Comparison of ENCODE assay signal across 25 cellular contexts in genomic region chr9:27835286-27835685, GRCh38.
"Had no signal": no experiment of that assay in that cellular context is flagged by ENCODE, and none has a peak within 500 bp of the region (broad histone marks: within the 10 kb centered on the region; RNA-seq: fewer than 3 reads in every experiment).

No MANE protein-coding gene starts in this region.

- H3K9ac ChIP-seq: parathyroid adenoma had no signal

- DNase-seq: nephron progenitor cell; occipital lobe; ovary; posterior cingulate gyrus; psoas muscle; right lobe of liver; sigmoid colon; small intestine; stimulated activated CD4-positive, alpha-beta T cell treated with anti-CD3 and anti-CD28 coated beads, Interleukin-15, amount 100 ng/mL, for 24 hours; stimulated activated CD4-positive, alpha-beta T cell treated with anti-CD3 and anti-CD28 coated beads, Interleukin-2, amount 100 ng/mL, for 24 hours; stimulated activated CD4-positive, alpha-beta T cell treated with anti-CD3 and anti-CD28 coated beads, Interleukin-2, amount 100 ng/mL, for 48 hours; stimulated activated CD4-positive, alpha-beta T cell treated with anti-CD3 and anti-CD28 coated beads, Interleukin-4, amount 100 ng/mL, for 24 hours; stimulated activated naive B cell treated with anti-CD40 and anti-IgM and Interleukin-4, amounts not matched to agents 10 μg/mL and 1 μg/mL and 100 μg/mL, for 72 hours; stimulated activated naive CD4-positive, alpha-beta T cell treated with Interleukin-2 at 50 U/mL for 16 hours; stomach; thyroid gland; trophoblast cell had no signal

- H3K36me3 ChIP-seq: ovary, right lobe of liver, sigmoid colon, stomach, thoracic aorta, thyroid gland, tibial nerve, upper lobe of left lung, vagina had no signal

- H3K4me1 ChIP-seq: parathyroid adenoma, psoas muscle, right lobe of liver, sigmoid colon, stomach, thyroid gland, tibial nerve, upper lobe of left lung, vagina had no signal

- ATAC-seq: natural killer cell treated with Interleukin-12 subunit alpha and Interleukin-12 subunit beta and Interleukin-15 and Interleukin-18, amount 100 ng/mL, for 72 hours; psoas muscle; right cardiac atrium; right lobe of liver; stimulated activated effector memory CD8-positive, alpha-beta T cell treated with anti-CD3 and anti-CD28 coated beads, Interleukin-12 subunit alpha, Interleukin-12 subunit beta, amount 100 ng/mL, for 72 hours; stimulated activated naive B cell treated with anti-CD40 and anti-IgM and Interleukin-4, amounts not matched to agents 10 μg/mL and 1 μg/mL and 100 μg/mL, for 72 hours had no signal

- H3K79me2 ChIP-seq: parathyroid adenoma had no signal

- H3K4me3 ChIP-seq: ovary, psoas muscle, right lobe of liver, sigmoid colon, stomach, thoracic aorta, thyroid gland, tibial nerve, upper lobe of left lung, vagina had no signal

- H3K27ac ChIP-seq: ovary, parathyroid adenoma, psoas muscle, right lobe of liver, sigmoid colon, stomach, thoracic aorta, thyroid gland, tibial nerve, upper lobe of left lung, vagina had no signal

- H2AFZ ChIP-seq: parathyroid adenoma had no signal

- H3K9me3 ChIP-seq: ovary, psoas muscle, right lobe of liver, sigmoid colon, stomach, thoracic aorta, thyroid gland, tibial nerve, upper lobe of left lung, vagina had no signal

- H3K27me3 ChIP-seq: ovary, right lobe of liver, sigmoid colon, stomach, thyroid gland, tibial nerve, upper lobe of left lung, vagina had no signal
